In genomic region chr12:94100990-94101901, GRCh38 we compare ENCODE assay signal across 8 cellular contexts. TPM values are rescaled to one million over a fixed set of nuclear protein-coding genes. Genes with fewer than 3 reads are reported as not detected.
DNase-seq lines count a peak whose midpoint lies in the region; ATAC-seq and TF ChIP-seq lines count a peak whose summit lies in the region.

No MANE protein-coding gene starts in this region.

- H3K27ac ChIP-seq in CD4-positive, alpha-beta T cell (ENCODE audit: low read depth, low read length), result no peak overlapping the region
- H3K27ac ChIP-seq in KMS-11 (no peak overlapping the region), PC-3 (ENCODE audit: low read length) (peak overlapping the region; percentile 93)

- POLR2A ChIA-PET in CD4-positive, alpha-beta T cell (lab: Charles Lee), result interaction anchor here (0.6 to 3.8 kb wide), 20 partner anchors 22 to 1116 kb away, joined by 3 to 37 read pairs (median 4); partner anchors contain the start of genes CRADD, MRPL42, SOCS2 and UBE2N
- POLR2A ChIA-PET in PC-3 (lab: Charles Lee; ENCODE audit: unreplicated experiment), result interaction anchor here (0.6 kb wide), 5 partner anchors 88 to 423 kb away, joined by 3 to 8 read pairs (median 4); no protein-coding TSS in a partner anchor

- peak; percentile 58 to 83 (median 72) for DNase-seq in CD4-positive, alpha-beta T cell
- peak; percentile 79 for DNase-seq in PC-3
- DNase-seq in activated T-helper 1 cell treated with anti-CD3 and anti-CD28 coated beads, Interleukin-12 subunit alpha, Interleukin-12 subunit beta, Interleukin-2, Interleukin-4 antibody, amounts not matched to agents 30 ng/mL and 10 ng/mL and 1 ng/mL, durations not matched to agents 14 hours and 24 hours and 36 hours (ENCODE audit: low spot score), result peak; percentile 71
- peak; percentile 68 for DNase-seq in fibroblast of peridontal ligament (ENCODE audit: extremely low read depth)
- peak; percentile 75 for DNase-seq in natural killer cell

- H3K4me3 ChIP-seq in KMS-11 (IDR thresholded peaks at IDR 0.05; ENCODE audit: insufficient read depth, low read depth, low read length) (no peak overlapping the region), PC-3 (ENCODE audit: low read length) (peak overlapping the region; percentile 75)

- intact Hi-C loops in CD4-positive, alpha-beta T cell (cut with DNase I, micrococcal nuclease), result loop anchor here (1.0 to 10.0 kb wide), 11 partner anchors 119 to 1316 kb away; partner anchors contain the start of gene CRADD (in 1 of the 2)
- intact Hi-C loops in PC-3 (cut with micrococcal nuclease), result loop anchor here (1.0 to 10.0 kb wide), 6 partner anchors 122 to 656 kb away; partner anchors contain the start of gene UBE2N
- intact Hi-C loops in activated T-helper 1 cell treated with anti-CD3 and anti-CD28 coated beads, Interleukin-12 subunit alpha, Interleukin-12 subunit beta, Interleukin-2, Interleukin-4 antibody, amounts not matched to agents 30 ng/mL and 10 ng/mL and 1 ng/mL, durations not matched to agents 14 hours and 24 hours and 36 hours (cut with micrococcal nuclease), result loop anchor here (1.0 to 5.0 kb wide), 5 partner anchors 22 to 1174 kb away; partner anchors contain the start of gene EEA1
- intact Hi-C loops in natural killer cell (cut with micrococcal nuclease), result loop anchor here (1.0 to 5.0 kb wide), 7 partner anchors 124 to 1316 kb away; partner anchors contain the start of gene CRADD

- peak overlapping the region; percentile 77 for H3K4me2 ChIP-seq in KMS-11
- H3K4me2 ChIP-seq in PC-3 (ENCODE audit: low read length), result peak overlapping the region; percentile 95

- H3K9me2 ChIP-seq in PC-3 (replicated peaks; ENCODE audit: low read length), result no peaks in the 10 kb centered on the region

- no peaks in the 10 kb centered on the region for H3K36me3 Mint-ChIP-seq in CD4-positive, alpha-beta T cell (ENCODE audit: low read depth)
- peaks cover 1% of the 10 kb centered on the region for H3K36me3 Mint-ChIP-seq in activated T-helper 1 cell treated with anti-CD3 and anti-CD28 coated beads, Interleukin-12 subunit alpha, Interleukin-12 subunit beta, Interleukin-2, Interleukin-4 antibody, amounts not matched to agents 30 ng/mL and 10 ng/mL and 1 ng/mL, durations not matched to agents 14 hours and 24 hours and 36 hours (ENCODE audit: low read depth)
- no peaks in the 10 kb centered on the region for H3K36me3 Mint-ChIP-seq in natural killer cell
- no peaks in the 10 kb centered on the region for H3K36me3 Mint-ChIP-seq in stimulated activated memory B cell treated with anti-CD40 and anti-IgM and Interleukin-4, amounts not matched to agents 10 μg/mL and 1 μg/mL and 100 μg/mL, for 72 hours

- H3K79me2 ChIP-seq in KMS-11 (ENCODE audit: insufficient read depth, low read depth) (no peaks in the 10 kb centered on the region), PC-3 (ENCODE audit: low read length) (no peaks in the 10 kb centered on the region)

- no peak overlapping the region for H3K27ac Mint-ChIP-seq in CD4-positive, alpha-beta T cell
- H3K27ac Mint-ChIP-seq in activated T-helper 1 cell treated with anti-CD3 and anti-CD28 coated beads, Interleukin-12 subunit alpha, Interleukin-12 subunit beta, Interleukin-2, Interleukin-4 antibody, amounts not matched to agents 30 ng/mL and 10 ng/mL and 1 ng/mL, durations not matched to agents 14 hours and 24 hours and 36 hours, result peak overlapping the region; percentile 72
- peak overlapping the region in 1 of 2 donors; percentile 69 for H3K27ac Mint-ChIP-seq in natural killer cell
- peak overlapping the region; percentile 65 for H3K27ac Mint-ChIP-seq in stimulated activated memory B cell treated with anti-CD40 and anti-IgM and Interleukin-4, amounts not matched to agents 10 μg/mL and 1 μg/mL and 100 μg/mL, for 72 hours

- H3K9me3 Mint-ChIP-seq in CD4-positive, alpha-beta T cell, result no peaks in the 10 kb centered on the region
- no peaks in the 10 kb centered on the region for H3K9me3 Mint-ChIP-seq in activated T-helper 1 cell treated with anti-CD3 and anti-CD28 coated beads, Interleukin-12 subunit alpha, Interleukin-12 subunit beta, Interleukin-2, Interleukin-4 antibody, amounts not matched to agents 30 ng/mL and 10 ng/mL and 1 ng/mL, durations not matched to agents 14 hours and 24 hours and 36 hours
- no peaks in the 10 kb centered on the region for H3K9me3 Mint-ChIP-seq in natural killer cell
- H3K9me3 Mint-ChIP-seq in stimulated activated memory B cell treated with anti-CD40 and anti-IgM and Interleukin-4, amounts not matched to agents 10 μg/mL and 1 μg/mL and 100 μg/mL, for 72 hours, result no peaks in the 10 kb centered on the region

- H3K4me1 ChIP-seq in KMS-11 (ENCODE audit: low read depth, poor library complexity, severe bottlenecking), result peaks cover 9% of the 10 kb centered on the region
- H3K4me1 ChIP-seq in PC-3 (ENCODE audit: insufficient read depth, low read length), result peaks cover 59% of the 10 kb centered on the region

- no peaks in the 10 kb centered on the region for H3K27me3 ChIP-seq in CD4-positive, alpha-beta T cell (ENCODE audit: control insufficient read depth, insufficient read depth, low read length)
- H3K27me3 ChIP-seq in KMS-11 (ENCODE audit: insufficient read depth, low read depth) (no peaks in the 10 kb centered on the region), PC-3 (ENCODE audit: low read length) (no peaks in the 10 kb centered on the region)

- H4K20me1 ChIP-seq in KMS-11 (ENCODE audit: insufficient read depth), result no peaks in the 10 kb centered on the region
- no peaks in the 10 kb centered on the region for H4K20me1 ChIP-seq in PC-3 (ENCODE audit: low read length)

- H3K9ac ChIP-seq in KMS-11 (peak overlapping the region; percentile 47; the same call in 1 of the 2 replicates), PC-3 (ENCODE audit: low read length) (peak overlapping the region; percentile 64)

- H2AFZ ChIP-seq in KMS-11 (ENCODE audit: low read depth) (peak overlapping the region; percentile 93), PC-3 (ENCODE audit: low read length) (peak overlapping the region; percentile 89)

- peaks cover 19% of the 10 kb centered on the region for H3K27me3 Mint-ChIP-seq in CD4-positive, alpha-beta T cell
- H3K27me3 Mint-ChIP-seq in activated T-helper 1 cell treated with anti-CD3 and anti-CD28 coated beads, Interleukin-12 subunit alpha, Interleukin-12 subunit beta, Interleukin-2, Interleukin-4 antibody, amounts not matched to agents 30 ng/mL and 10 ng/mL and 1 ng/mL, durations not matched to agents 14 hours and 24 hours and 36 hours (ENCODE audit: insufficient read depth), result peaks cover 8% of the 10 kb centered on the region
- peaks cover 8 to 27% of the 10 kb centered on the region in 2 donors for H3K27me3 Mint-ChIP-seq in natural killer cell (ENCODE audit: low read depth in 2 of 2)
- H3K27me3 Mint-ChIP-seq in stimulated activated memory B cell treated with anti-CD40 and anti-IgM and Interleukin-4, amounts not matched to agents 10 μg/mL and 1 μg/mL and 100 μg/mL, for 72 hours, result peaks cover 32% of the 10 kb centered on the region

- H3F3A ChIP-seq in PC-3 (ENCODE audit: low read length, unreplicated experiment), result peaks cover 7% of the 10 kb centered on the region

- ATAC-seq in CD4-positive, alpha-beta T cell (ENCODE audit: poor library complexity), result peak; percentile 71
- ATAC-seq in GM21423 (IDR thresholded peaks at IDR 0.05; ENCODE audit: unreplicated experiment) (peak; percentile 60), PC-3 (peak; percentile 44), natural killer cell (peak; percentile 76 to 86 (median 79))
- peak; percentile 85 for ATAC-seq in stimulated activated memory B cell treated with anti-CD40 and anti-IgM and Interleukin-4, amounts not matched to agents 10 μg/mL and 1 μg/mL and 100 μg/mL, for 72 hours

- no TSS peak for BruUV-seq in PC-3 (replicated peaks; lab: Mats Ljungman, UMichigan)

- H3K4me1 Mint-ChIP-seq in CD4-positive, alpha-beta T cell (ENCODE audit: low read depth), result peaks cover 5% of the 10 kb centered on the region
- peaks cover 37% of the 10 kb centered on the region for H3K4me1 Mint-ChIP-seq in activated T-helper 1 cell treated with anti-CD3 and anti-CD28 coated beads, Interleukin-12 subunit alpha, Interleukin-12 subunit beta, Interleukin-2, Interleukin-4 antibody, amounts not matched to agents 30 ng/mL and 10 ng/mL and 1 ng/mL, durations not matched to agents 14 hours and 24 hours and 36 hours (ENCODE audit: low read depth)
- H3K4me1 Mint-ChIP-seq in natural killer cell, result peaks cover 5% of the 10 kb centered on the region in 2 donors
- peaks cover 6% of the 10 kb centered on the region for H3K4me1 Mint-ChIP-seq in stimulated activated memory B cell treated with anti-CD40 and anti-IgM and Interleukin-4, amounts not matched to agents 10 μg/mL and 1 μg/mL and 100 μg/mL, for 72 hours

- CTCF ChIA-PET in CD4-positive, alpha-beta T cell (lab: Charles Lee), result interaction anchor here (0.6 to 5.7 kb wide), 41 partner anchors 10 to 1173 kb away, joined by 3 to 116 read pairs (median 4); partner anchors contain the start of genes CRADD, MRPL42, SOCS2 and UBE2N
- CTCF ChIA-PET in PC-3 (lab: Charles Lee), result interaction anchor here (0.6 to 4.0 kb wide), 20 partner anchors 26 to 1175 kb away, joined by 3 to 91 read pairs (median 4); no protein-coding TSS in a partner anchor

- H3K4me3 Mint-ChIP-seq in CD4-positive, alpha-beta T cell, result peak overlapping the region; percentile 90
- H3K4me3 Mint-ChIP-seq in activated T-helper 1 cell treated with anti-CD3 and anti-CD28 coated beads, Interleukin-12 subunit alpha, Interleukin-12 subunit beta, Interleukin-2, Interleukin-4 antibody, amounts not matched to agents 30 ng/mL and 10 ng/mL and 1 ng/mL, durations not matched to agents 14 hours and 24 hours and 36 hours, result peak overlapping the region; percentile 84
- H3K4me3 Mint-ChIP-seq in natural killer cell, result peak overlapping the region; percentile 88
- H3K4me3 Mint-ChIP-seq in stimulated activated memory B cell treated with anti-CD40 and anti-IgM and Interleukin-4, amounts not matched to agents 10 μg/mL and 1 μg/mL and 100 μg/mL, for 72 hours, result peak overlapping the region; percentile 82

- TF ChIP-seq CTCF in CD4-positive, alpha-beta T cell (IDR thresholded peaks at IDR 0.05), result peak; percentile 83
- TF ChIP-seq CTCF in KMS-11 (conservative IDR thresholded peaks at IDR 0.05; ENCODE audit: low read depth, low read length), result peak; percentile 85
- peak; percentile 90 for TF ChIP-seq CTCF in PC-3 (conservative IDR thresholded peaks at IDR 0.05; ENCODE audit: low read depth, low read length)
- peak; percentile 90 for TF ChIP-seq CTCF in natural killer cell (IDR thresholded peaks at IDR 0.05)

- H3K9me3 ChIP-seq in CD4-positive, alpha-beta T cell (ENCODE audit: control insufficient read depth, low read length), result no peaks in the 10 kb centered on the region
- no peaks in the 10 kb centered on the region for H3K9me3 ChIP-seq in PC-3 (ENCODE audit: low read length)

- H3K36me3 ChIP-seq in KMS-11 (ENCODE audit: insufficient read depth) (no peaks in the 10 kb centered on the region), PC-3 (ENCODE audit: low read depth, low read length) (no peaks in the 10 kb centered on the region)

RNA-seq across cellular contexts. Expression of gene PLXNC1, which starts 47.1 kb away (rescaled TPM):
- total RNA-seq in CD4-positive, alpha-beta T cell, result 1 to 10 TPM; 5.2 to 5.3 TPM
- total RNA-seq in PC-3 (2014; rRNA removed) (0.15 TPM in 1 of 2 replicates, not detected in the other), natural killer cell (10 to 100 TPM; 22.0 to 30.7 (median 26.5) TPM)
- total RNA-seq in activated T-helper 1 cell treated with anti-CD3 and anti-CD28 coated beads, Interleukin-12 subunit alpha, Interleukin-12 subunit beta, Interleukin-2, Interleukin-4 antibody, amounts not matched to agents 30 ng/mL and 10 ng/mL and 1 ng/mL, durations not matched to agents 14 hours and 24 hours and 36 hours, result 18.8 and 22.7 TPM in 2 replicates
